Comparison of ENCODE assay signal across 8 cellular contexts in the genomic region with DNA sequence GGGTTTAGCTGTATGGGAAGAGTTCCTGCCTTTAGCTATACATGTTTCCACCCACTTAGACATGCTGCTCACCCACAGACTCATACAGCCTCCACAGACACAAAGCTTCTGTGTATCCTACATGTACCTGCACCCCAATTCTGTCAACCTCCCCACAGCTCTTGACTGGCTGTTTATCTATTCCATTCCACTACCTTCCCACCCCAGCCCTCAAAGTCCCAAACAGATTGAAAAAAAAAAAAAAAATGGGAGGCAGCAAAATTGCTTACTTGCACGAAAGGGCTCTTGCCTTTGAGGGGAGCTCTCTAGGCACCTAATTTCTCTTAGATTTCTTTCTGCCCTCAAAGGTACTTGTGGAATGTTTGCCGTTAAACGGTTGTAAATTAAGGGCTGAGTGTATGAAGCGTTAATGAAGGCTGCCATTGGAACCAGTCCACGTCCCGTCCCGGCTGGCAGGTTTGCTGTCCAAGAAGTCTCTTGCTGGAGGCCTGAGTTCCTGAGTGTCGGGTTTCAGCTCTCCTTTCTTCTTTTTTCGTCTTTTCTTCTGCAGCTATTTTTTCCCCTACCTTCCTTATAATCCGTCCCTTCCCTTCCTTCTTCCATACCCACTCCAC. TPM values are rescaled to one million over a fixed set of nuclear protein-coding genes. Genes with fewer than 3 reads are reported as not detected.
DNase-seq lines count a peak whose midpoint lies in the region; ATAC-seq, FAIRE-seq and TF ChIP-seq lines count a peak whose summit lies in the region.

No MANE protein-coding gene starts in this region.

- peak in 1 of 2 experiments; percentile 9; a peak in 1 of 4 replicates for TF ChIP-seq RAD21 in H1 (IDR thresholded peaks at IDR 0.05 in 1 of 2, conservative IDR thresholded peaks at IDR 0.05 in 1 of 2; ENCODE audit: low read depth in 2 of 2, low read length in 2 of 2)

- H3K79me2 ChIP-seq in H1 (ENCODE audit: control insufficient read depth in 1 of 2, insufficient read depth in 2 of 2, low read length in 2 of 2): peaks cover 3 to 74% of the 10 kb centered on the region in 2 experiments; a peak in 3 of 4 replicates

- no peak overlapping the region for H3K14ac ChIP-seq in H1 (ENCODE audit: insufficient read length)

- no peak for TF ChIP-seq POLR2A in H1 (IDR thresholded peaks at IDR 0.05; ENCODE audit: control extremely low read depth in 1 of 2, low read depth in 2 of 2, low read length in 2 of 2)

- H3K27ac ChIP-seq in H1 (ENCODE audit: low read depth, low read length): peak overlapping the region; percentile 60

- H3K23me2 ChIP-seq in H1 (ENCODE audit: low read depth, low read length): no peaks in the 10 kb centered on the region; the same call in 1 of the 2 replicates

- 10% methylated on average over 10 of the region's 10 CpGs; no CpG with 5 or more reads in 1 of the 2 experiments for WGBS in H1 (ENCODE audit: extremely low coverage in 1 of 2, insufficient coverage in 1 of 2, insufficient read length in 1 of 2, insufficient replicate concordance in 2 of 2, low coverage in 1 of 2, low lambda C conversion rate in 2 of 2, missing lambda C conversion rate in 1 of 2), 2 experiments

- H3K9me3 ChIP-seq in H1 (ENCODE audit: insufficient read depth in 2 of 2, low read depth in 1 of 2, low read length in 1 of 2) (no peaks in the 10 kb centered on the region), mucosa of stomach (ENCODE audit: control insufficient read depth, low read length) (no peaks in the 10 kb centered on the region)

- H3K4ac ChIP-seq in H1 (replicated peaks; ENCODE audit: insufficient read length, low read depth, low read length): peak overlapping the region; percentile 16

- H2AFZ ChIP-seq in H1 (ENCODE audit: low read length): no peak overlapping the region

- H3K4me3 Mint-ChIP-seq in stimulated activated naive CD8-positive, alpha-beta T cell treated with anti-CD3 and anti-CD28 coated beads, Interleukin-15, amount 100 ng/mL, for 72 hours: no peak overlapping the region

- no peaks in the 10 kb centered on the region for H3K4me1 Mint-ChIP-seq in stimulated activated naive CD8-positive, alpha-beta T cell treated with anti-CD3 and anti-CD28 coated beads, Interleukin-15, amount 100 ng/mL, for 72 hours

- H3K27me3 ChIP-seq in H1 (replicated peaks in 1 of 4; ENCODE audit: control insufficient read depth in 3 of 4, extremely low read depth in 1 of 4, insufficient read depth in 3 of 4, low read length in 3 of 4) (no peaks in the 10 kb centered on the region), mucosa of stomach (ENCODE audit: control insufficient read depth, insufficient read depth, low read length) (no peaks in the 10 kb centered on the region)

- H3K9ac ChIP-seq in H1 (replicated peaks in 1 of 4; ENCODE audit: extremely low read depth in 1 of 4, low read depth in 3 of 4, low read length in 3 of 4) (peak overlapping the region in 3 of 4 experiments; percentile 9 to 58 (median 54); a peak in 2 of 7 replicates), mucosa of stomach (ENCODE audit: low read length) (peak overlapping the region; percentile 31)

- no peak overlapping the region for H4K8ac ChIP-seq in H1 (ENCODE audit: extremely low read depth, insufficient read depth, low read length)

- H3K18ac ChIP-seq in H1 (ENCODE audit: extremely low read depth, low read length): peak overlapping the region; percentile 52; the same call in 1 of the 2 replicates

- FAIRE-seq in H1 (lab: Jason Lieb, UNC): peak; percentile 88

- H2BK15ac ChIP-seq in H1 (ENCODE audit: low read length): 0 out of 2 replicates have a peak overlapping the region, but pooled peaks have one; percentile 33

- H4K5ac ChIP-seq in H1 (ENCODE audit: insufficient read length, low read depth, low read length): peak overlapping the region; percentile 23

- peaks cover 2% of the 10 kb centered on the region; the same call in 1 of the 2 replicates for H3K79me1 ChIP-seq in H1 (ENCODE audit: low read depth, low read length)

- ATAC-seq in stimulated activated naive CD8-positive, alpha-beta T cell treated with anti-CD3 and anti-CD28 coated beads, Interleukin-15, amount 100 ng/mL, for 72 hours: no peak
- ATAC-seq in GM18909 (IDR thresholded peaks at IDR 0.05; ENCODE audit: poor library complexity, unreplicated experiment): no peak
- no peak for ATAC-seq in GM19395 (IDR thresholded peaks at IDR 0.05; ENCODE audit: unreplicated experiment)

- H3K4me3 ChIP-seq in AG10803 (ENCODE audit: low read length) (peak overlapping the region; percentile 20; the same call in 1 of the 2 replicates), H1 (ENCODE audit: extremely low read depth in 1 of 4, insufficient read depth in 2 of 4, low read depth in 3 of 4, low read length in 4 of 4) (peak overlapping the region in 3 of 4 experiments; percentile 20 to 44 (median 20); a peak in 4 of 8 replicates), mucosa of stomach (ENCODE audit: low read length) (no peak overlapping the region)

- peaks cover 17 to 44% (median 43%) of the 10 kb centered on the region in 4 experiments for H3K4me1 ChIP-seq in H1 (replicated peaks in 1 of 4; ENCODE audit: control insufficient read depth in 3 of 4, insufficient read depth in 4 of 4, low read length in 3 of 4)
- H3K4me1 ChIP-seq in mucosa of stomach (ENCODE audit: control insufficient read depth, insufficient read depth, low read length): peaks cover 42% of the 10 kb centered on the region

- CTCF ChIA-PET in H1 (lab: Charles Lee; ENCODE audit: partially characterized antibody): interaction anchor here (0.6 to 2.4 kb wide), 13 partner anchors 9 to 188 kb away, joined by 3 to 14 read pairs (median 4); no protein-coding TSS in a partner anchor

- peaks cover 11 to 16% of the 10 kb centered on the region in 2 experiments for H4K20me1 ChIP-seq in H1 (replicated peaks in 1 of 2; ENCODE audit: control insufficient read depth in 1 of 2, insufficient read depth in 2 of 2, low read length in 2 of 2)

- peak; percentile 37 for TF ChIP-seq CTCF in AG10803 (conservative IDR thresholded peaks at IDR 0.05; ENCODE audit: low read length)
- no peak for TF ChIP-seq CTCF in H1 (IDR thresholded peaks at IDR 0.05; ENCODE audit: control extremely low read depth in 1 of 3, insufficient read depth in 1 of 3, low read depth in 1 of 3, low read length in 3 of 3)
- no peak for TF ChIP-seq CTCF in GM13976 (IDR thresholded peaks at IDR 0.05; ENCODE audit: borderline replicate concordance, control extremely low read depth, extremely low read depth, insufficient read depth, missing control alignments)

- no peak overlapping the region for H3K27ac Mint-ChIP-seq in stimulated activated naive CD8-positive, alpha-beta T cell treated with anti-CD3 and anti-CD28 coated beads, Interleukin-15, amount 100 ng/mL, for 72 hours

- no peak overlapping the region for H2BK120ac ChIP-seq in H1 (replicated peaks; ENCODE audit: low read depth, low read length)

- in situ Hi-C loops in GM13976 (cut with MboI; ENCODE audit: low sequenced_read_pairs, unreplicated experiment): no loop called here

- H2BK12ac ChIP-seq in H1 (ENCODE audit: low read depth, low read length): peak overlapping the region; percentile 95

- H2BK20ac ChIP-seq in H1 (ENCODE audit: low read length): no peak overlapping the region

- H3K56ac ChIP-seq in H1 (replicated peaks; ENCODE audit: insufficient read length, low read depth, low read length): no peak overlapping the region

- TF ChIP-seq EP300 in H1 (IDR thresholded peaks at IDR 0.05; ENCODE audit: borderline replicate concordance in 1 of 2, low read depth in 2 of 2, low read length in 2 of 2): no peak

- H3K23ac ChIP-seq in H1 (ENCODE audit: insufficient read length): no peak overlapping the region

- no peak overlapping the region for H4K91ac ChIP-seq in H1 (replicated peaks; ENCODE audit: insufficient read length, low read length)

- H2BK5ac ChIP-seq in H1 (ENCODE audit: low read depth, low read length): peak overlapping the region; percentile 85

- no peaks in the 10 kb centered on the region for H3K27me3 Mint-ChIP-seq in stimulated activated naive CD8-positive, alpha-beta T cell treated with anti-CD3 and anti-CD28 coated beads, Interleukin-15, amount 100 ng/mL, for 72 hours

- no peaks in the 10 kb centered on the region for H3K9me3 Mint-ChIP-seq in stimulated activated naive CD8-positive, alpha-beta T cell treated with anti-CD3 and anti-CD28 coated beads, Interleukin-15, amount 100 ng/mL, for 72 hours

- DNase-seq in AG10803 (ENCODE audit: low read depth) (peak; percentile 87), NCI-H1105 treated with DMSO at 0.1 percent for 48 hours (lab: John Stamatoyannopoulos, UW) (peak; percentile 77), H1 (ENCODE audit: low read depth in 1 of 2, low spot score in 2 of 2) (peak in 1 of 2 experiments; percentile 49), GM13976 (ENCODE audit: low spot score) (no peak)
- no peak for DNase-seq in stimulated activated naive CD8-positive, alpha-beta T cell treated with anti-CD3 and anti-CD28 coated beads, Interleukin-15, amount 100 ng/mL, for 72 hours

- H3K4me2 ChIP-seq in H1 (ENCODE audit: insufficient read depth in 1 of 2, low read depth in 2 of 2, low read length in 2 of 2): peak overlapping the region; percentile 59 to 64

- H2AK5ac ChIP-seq in H1 (ENCODE audit: low read depth, low read length): peak overlapping the region; percentile 76; the same call in 1 of the 2 replicates

- H3K36me3 ChIP-seq in H1 (ENCODE audit: control insufficient read depth in 2 of 4, insufficient read depth in 4 of 4, low read length in 3 of 4) (peaks cover 0 to 10% (median 4%) of the 10 kb centered on the region in 4 experiments; a peak in 4 of 8 replicates), mucosa of stomach (ENCODE audit: control insufficient read depth, insufficient read depth, low read length) (no peaks in the 10 kb centered on the region)

- POLR2A ChIA-PET in H1 (lab: Charles Lee; ENCODE audit: partially characterized antibody): interaction anchor here (0.7 to 3.1 kb wide), 14 partner anchors 10 to 44 kb away, joined by 3 to 15 read pairs (median 6); partner anchors contain the start of gene PBX1

TF ChIP-seq in H1, 55 proteins besides CTCF, POLR2A, EP300 and RAD21 (continues in another document):
- TF ChIP-seq SP1 (IDR thresholded peaks at IDR 0.05; ENCODE audit: low read depth, low read length): no peak
- TF ChIP-seq SIN3A (conservative IDR thresholded peaks at IDR 0.05 in 1 of 2, IDR thresholded peaks at IDR 0.05 in 1 of 2; ENCODE audit: low read depth in 1 of 2, low read length in 2 of 2): 0 out of 4 replicates have a peak, but pooled peaks of 1 of the 2 experiments have one; percentile 4
- peak; percentile 66 for TF ChIP-seq NANOG (IDR thresholded peaks at IDR 0.05; ENCODE audit: insufficient read depth, low read depth, low read length, poor library complexity, severe bottlenecking)

RNA-seq across cellular contexts. Expression of gene PBX1, which starts 43.6 kb away (rescaled TPM):
- total RNA-seq in H1 (2021; fragmentation: NEBNext Ultra II Directional; extraction: Animal tissue kit (Norgen Biotek cat#: 25700)): 118 and 124 TPM in 2 replicates
- polyA plus RNA-seq in H1 (2011; rRNA removed): 80.1 and 87.4 TPM in 2 replicates
- polyA plus RNA-seq in H1 (2011; cell fraction: cytosol; rRNA removed): 74.1 TPM
- 95.6 TPM for polyA plus RNA-seq in H1 (2011; cell fraction: nucleus; rRNA removed)
- polyA plus RNA-seq in H1 (2012, experiment 1 of 2): 77.4 to 111 TPM (median 91.6 TPM) in 4 replicates
- polyA plus RNA-seq in H1 (2012, experiment 2 of 2): 28.4 TPM
- polyA plus RNA-seq in H1 (2013, experiment 1 of 2): 54.3 TPM
- polyA plus RNA-seq in H1 (2013, experiment 2 of 2): 50.2 TPM
- 219 and 238 TPM in 2 replicates for polyA minus RNA-seq in H1 (2011; rRNA and poly(A)+ RNA removed)
- polyA minus RNA-seq in H1 (2011; cell fraction: cytosol; rRNA and poly(A)+ RNA removed): 79.4 TPM
- 225 TPM for polyA minus RNA-seq in H1 (2011; cell fraction: nucleus; rRNA and poly(A)+ RNA removed)

Comparison
In these comparisons a context has a peak if more than half of its experiments do, and no peak if none do; other contexts are left out.
1. DNase-seq: peak in AG10803 (single experiment) and NCI-H1105 treated with DMSO at 0.1 percent for 48 hours (single experiment); none in stimulated activated naive CD8-positive, alpha-beta T cell treated with anti-CD3 and anti-CD28 coated beads, Interleukin-15, amount 100 ng/mL, for 72 hours (0 of 2) and GM13976 (single experiment).